8 cellular contexts compared by ENCODE assay signal in the genomic region with DNA sequence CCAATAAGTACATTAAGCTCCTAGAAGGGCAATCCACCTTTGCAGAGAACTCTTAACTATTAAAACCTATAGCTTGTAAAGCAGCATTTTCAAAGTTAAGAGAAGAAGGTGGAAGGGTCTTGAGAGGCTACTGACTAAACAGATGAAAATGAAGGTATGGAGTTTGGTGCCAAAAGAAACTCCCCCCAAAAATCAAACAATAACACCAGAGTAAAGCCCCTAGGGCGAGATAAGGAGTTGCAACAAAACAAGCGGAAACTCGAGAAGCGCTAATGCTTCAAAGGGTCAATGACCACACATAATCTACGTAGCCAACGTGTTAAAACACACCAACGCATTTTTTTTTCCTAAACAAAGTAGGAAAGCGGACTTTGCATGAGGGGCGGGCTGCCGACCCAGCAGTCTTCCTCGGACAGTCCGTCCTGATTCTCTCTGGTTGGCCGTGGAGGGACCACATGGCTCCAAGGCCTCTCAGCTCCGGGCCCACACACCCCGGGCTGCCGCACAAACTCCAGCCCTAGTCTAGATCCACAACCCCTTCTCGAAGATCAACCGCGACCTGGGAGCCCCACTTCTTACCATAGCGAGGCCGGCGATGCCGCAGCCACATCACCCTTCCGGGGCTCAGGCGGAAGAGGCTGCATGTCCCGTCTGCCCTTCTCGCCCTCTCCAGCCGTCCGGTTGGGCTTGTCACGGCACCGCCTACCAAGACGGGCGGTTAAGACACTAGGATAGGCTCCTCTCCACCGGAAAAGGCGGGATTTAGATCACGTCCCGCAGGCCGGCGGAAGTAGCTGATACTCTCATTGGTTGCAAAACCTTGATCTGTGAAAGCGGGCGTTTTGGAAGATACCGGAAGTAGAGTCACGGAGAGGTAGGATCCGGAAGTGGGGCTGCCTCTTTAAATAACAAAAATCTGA. TPM values are rescaled to one million over a fixed set of nuclear protein-coding genes. Genes with fewer than 3 reads are reported as not detected.
DNase-seq lines count a peak whose midpoint lies in the region; ATAC-seq, FAIRE-seq and TF ChIP-seq lines count a peak whose summit lies in the region.

A gene with protein sequence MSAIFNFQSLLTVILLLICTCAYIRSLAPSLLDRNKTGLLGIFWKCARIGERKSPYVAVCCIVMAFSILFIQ (minus strand): TSS at position 653 of the 920 bp plus-strand sequence. CDS start 71 bp downstream, at position 582.
A gene (plus strand): TSS at position 806 of the 920 bp plus-strand sequence. CDS start 27,373 bp downstream, outside the sequence.

- H3K9me3 ChIP-seq in keratinocyte (ENCODE audit: control insufficient read depth, low read depth, low read length): no peaks in the 10 kb centered on the region

- H2AFZ ChIP-seq in keratinocyte (ENCODE audit: control insufficient read depth, low read length): peak within 1 kb of the TSS; percentile 93

- ATAC-seq in HG03432 (IDR thresholded peaks at IDR 0.05; ENCODE audit: unreplicated experiment): peak; percentile 99

- dilution Hi-C loops in keratinocyte (cut with MboI; ENCODE audit: extremely low pct_ligation_motif_present, low sequenced_read_pairs): no loop called here

- H3K4me3 ChIP-seq in keratinocyte (ENCODE audit: control insufficient read depth in 2 of 3, extremely low read depth in 1 of 3, insufficient read depth in 2 of 3, low read depth in 1 of 3, low read length in 3 of 3): peak within 1 kb of the TSS; percentile 76 to 94 (median 78)

- H3K27me3 ChIP-seq in keratinocyte (ENCODE audit: control insufficient read depth, extremely low read depth, insufficient read depth, low read length): no peaks in the 10 kb centered on the region

- DNase-seq in AG20443 (ENCODE audit: low spot score) (peak; percentile 98), NCI-H510A (lab: John Stamatoyannopoulos, UW) (peak; percentile 93), cerebellum (ENCODE audit: low spot score) (peak; percentile 97), keratinocyte (ENCODE audit: low read depth, low spot score) (peak; percentile 76)
- peak; percentile 87 for DNase-seq in activated CD4-positive, alpha-beta T cell treated with anti-CD3 and anti-CD28 coated beads for 1 hour
- peak; percentile 78 to 83 for DNase-seq in stimulated activated CD4-positive, alpha-beta T cell treated with anti-CD3 and anti-CD28 coated beads, Interleukin-15, amount 100 ng/mL, for 1 hour (ENCODE audit: low read depth in 1 of 2, low spot score in 1 of 2)

- H3K4me1 ChIP-seq in keratinocyte (ENCODE audit: control insufficient read depth, extremely low read depth, insufficient read depth, low read length): peaks cover 13% of the 10 kb centered on the region

- peak within 1 kb of the TSS; percentile 97 for H3K4me2 ChIP-seq in keratinocyte (ENCODE audit: control insufficient read depth, extremely low read depth, insufficient read depth, low read depth, low read length)

- FAIRE-seq in keratinocyte (lab: Jason Lieb, UNC): peak; percentile 78

- H3K9me1 ChIP-seq in keratinocyte (ENCODE audit: control insufficient read depth, extremely low read depth, insufficient read depth, low read length): no peaks in the 10 kb centered on the region

- TF ChIP-seq CTCF in keratinocyte (optimal IDR thresholded peaks at IDR 0.05 in 1 of 3, IDR thresholded peaks at IDR 0.05 in 1 of 3, conservative IDR thresholded peaks at IDR 0.05 in 1 of 3; ENCODE audit: extremely low read depth in 1 of 3, insufficient read depth in 2 of 3, low read length in 3 of 3): no peak

- peak within 1 kb of the TSS; percentile 95 for H3K27ac ChIP-seq in keratinocyte (ENCODE audit: control insufficient read depth, insufficient read depth, low read length)

- TF ChIP-seq POLR2A in GM19099 (IDR thresholded peaks at IDR 0.05; ENCODE audit: extremely low read depth, insufficient read length, low read depth): peak; percentile 95

- peak within 1 kb of the TSS; percentile 93 for H3K9ac ChIP-seq in keratinocyte (ENCODE audit: control insufficient read depth, extremely low read depth, insufficient read depth, low read length)

- peaks cover 63% of the 10 kb centered on the region for H3K79me2 ChIP-seq in keratinocyte (ENCODE audit: control insufficient read depth, insufficient read depth, low read length)

- H4K20me1 ChIP-seq in keratinocyte (ENCODE audit: control insufficient read depth, extremely low read depth, insufficient read depth, low read length): no peaks in the 10 kb centered on the region

- H3K36me3 ChIP-seq in keratinocyte (ENCODE audit: control insufficient read depth in 2 of 2, extremely low read depth in 1 of 2, insufficient read depth in 2 of 2, low read length in 2 of 2): peaks cover 0 to 2% of the 10 kb centered on the region in 2 experiments

RNA-seq across cellular contexts. Expression of the first gene that starts in this region (rescaled TPM):
- total RNA-seq in cerebellum: 90.5 TPM
- 32.7 to 97.6 TPM (median 40.1 TPM) in 3 replicates for polyA plus RNA-seq in keratinocyte
- polyA plus RNA-seq in keratinocyte (2011; ENCODE audit: low read depth): 21.4 TPM
- 41.2 and 102 TPM in 2 replicates for polyA plus RNA-seq in keratinocyte (2011; cell fraction: cytosol; rRNA removed)
- 21.4 and 32.8 TPM in 2 replicates for polyA plus RNA-seq in keratinocyte (2011; cell fraction: nucleus; rRNA removed)
- 41.2 and 57.2 TPM in 2 replicates for polyA plus RNA-seq in keratinocyte (2012; ENCODE audit: low replicate concordance)
- 5.4 to 35.3 TPM (median 19.6 TPM) in 3 replicates for polyA minus RNA-seq in keratinocyte
- 24.4 TPM for polyA minus RNA-seq in keratinocyte (2011; cell fraction: cytosol; rRNA and poly(A)+ RNA removed)
- polyA minus RNA-seq in keratinocyte (2011; cell fraction: nucleus; rRNA and poly(A)+ RNA removed): 14.0 and 20.8 TPM in 2 replicates

RNA-seq across cellular contexts. Expression of the second gene that starts in this region (rescaled TPM):
- 8.8 TPM for total RNA-seq in cerebellum
- 5.0 to 10.9 TPM (median 5.6 TPM) in 3 replicates for polyA plus RNA-seq in keratinocyte
- polyA plus RNA-seq in keratinocyte (2011; ENCODE audit: low read depth): 8.6 TPM
- polyA plus RNA-seq in keratinocyte (2011; cell fraction: cytosol; rRNA removed): 4.0 and 7.3 TPM in 2 replicates
- polyA plus RNA-seq in keratinocyte (2011; cell fraction: nucleus; rRNA removed): 5.4 and 6.0 TPM in 2 replicates
- 8.7 and 9.7 TPM in 2 replicates for polyA plus RNA-seq in keratinocyte (2012; ENCODE audit: low replicate concordance)
- polyA minus RNA-seq in keratinocyte: 0.72 to 5.1 TPM (median 1.4 TPM) in 3 replicates
- polyA minus RNA-seq in keratinocyte (2011; cell fraction: cytosol; rRNA and poly(A)+ RNA removed): 2.1 TPM
- polyA minus RNA-seq in keratinocyte (2011; cell fraction: nucleus; rRNA and poly(A)+ RNA removed): 4.7 and 6.1 TPM in 2 replicates

Comparison
In these comparisons a context has a peak if more than half of its experiments do, and no peak if none do; other contexts are left out.
1. Peak in every context shown above with its lines: DNase-seq, ATAC-seq, H3K4me3 ChIP-seq and H3K27ac ChIP-seq.